Comparison of ENCODE assay signal across 1 cellular context in the genomic region with DNA sequence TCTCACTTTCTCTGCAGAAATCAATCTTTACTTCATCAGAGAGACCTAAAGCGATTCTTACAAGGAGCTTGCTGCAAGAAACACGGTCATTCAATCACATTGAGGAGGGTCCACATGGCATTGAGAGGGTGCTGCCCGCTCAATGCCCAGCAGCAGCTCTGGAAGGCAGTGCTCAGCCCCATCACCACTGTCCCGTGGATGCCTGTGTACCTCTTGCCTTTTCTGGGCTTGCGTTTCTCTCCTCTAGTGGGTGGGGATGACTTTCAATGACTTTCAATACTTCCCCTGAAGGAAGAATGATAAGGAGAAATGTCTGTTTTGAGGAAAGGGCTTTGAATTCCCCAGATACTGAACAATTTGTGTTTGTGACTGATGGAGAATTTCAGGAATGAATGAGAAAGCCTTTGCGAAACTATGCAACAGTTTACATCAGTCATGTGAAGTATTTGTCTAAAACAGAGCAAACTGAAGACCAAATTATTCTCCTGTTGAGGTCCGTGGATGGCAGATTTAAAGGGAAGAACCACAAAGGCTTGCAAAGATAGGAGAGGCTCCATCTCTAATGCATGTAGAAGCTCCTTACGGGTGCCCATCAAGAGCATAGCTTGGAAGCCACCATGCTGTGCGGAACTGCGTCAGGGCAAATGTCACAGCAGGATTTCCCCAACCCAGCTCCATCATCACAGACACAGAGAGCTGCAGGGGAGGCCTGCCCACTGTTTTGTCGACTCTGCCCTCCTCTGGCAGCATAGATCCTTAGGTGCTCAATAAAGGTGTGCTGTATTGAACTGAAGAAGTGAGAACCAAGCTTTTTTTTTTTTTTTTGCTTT.
TF ChIP-seq lines count a peak whose summit lies in the region.

No MANE protein-coding gene starts in this region.

TF ChIP-seq in liver, 16 proteins besides CTCF, POLR2A, EP300 and RAD21:
- no peak for TF ChIP-seq FOXA2 (IDR thresholded peaks at IDR 0.05)
- peak; percentile 9 for TF ChIP-seq NR2F2 (IDR thresholded peaks at IDR 0.05)
